In the genomic region with DNA sequence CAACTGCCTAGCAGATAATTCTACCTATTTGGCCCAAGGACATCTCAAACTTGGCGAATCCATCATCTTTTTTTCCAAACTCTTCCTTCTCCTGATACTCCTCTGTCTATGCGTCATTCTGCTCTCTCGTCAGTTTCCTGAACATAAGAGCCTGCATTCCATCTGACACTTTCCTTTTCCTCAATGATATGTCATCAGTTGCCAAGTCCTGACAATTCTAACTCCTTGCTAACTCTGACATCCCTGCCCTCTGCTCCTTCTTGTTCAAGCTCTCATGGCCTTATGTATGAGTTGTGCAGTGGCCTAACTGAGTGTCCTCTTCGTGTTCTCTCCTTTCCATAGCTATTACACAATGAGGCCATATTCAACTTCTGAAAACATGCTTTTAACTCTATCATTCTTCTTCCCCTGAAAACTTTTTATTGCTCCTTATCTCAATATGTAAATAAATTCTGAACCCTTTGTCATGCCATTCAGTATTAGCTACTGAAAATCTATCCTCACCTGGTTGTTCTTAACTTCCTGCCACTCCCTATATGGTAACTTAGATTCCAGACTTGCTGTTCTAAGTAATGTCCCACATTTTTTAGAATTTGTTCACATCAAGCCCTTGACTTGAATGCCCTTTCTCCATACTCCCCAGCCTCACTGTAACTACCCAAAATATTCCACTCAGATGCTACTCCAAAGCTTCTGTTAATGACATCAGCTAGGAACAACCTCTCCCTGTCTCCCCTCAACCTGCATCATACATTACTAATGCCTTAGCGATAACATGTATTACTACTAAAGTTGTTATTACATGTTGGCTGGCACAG, we compare ENCODE assay signal across 26 cellular contexts. TPM values are rescaled to one million over a fixed set of nuclear protein-coding genes. Genes with fewer than 3 reads are reported as not detected.
A peak's percentile ranks its signal among the peaks of the same experiment; 100 is the strongest.
DNase-seq lines count a peak whose midpoint lies in the region; ATAC-seq, FAIRE-seq and TF ChIP-seq lines count a peak whose summit lies in the region.
"Had no signal": no experiment of that assay in that cellular context is flagged by ENCODE, and none has a peak within 500 bp of the region (broad histone marks: within the 10 kb centered on the region; RNA-seq: fewer than 3 reads in every experiment).

No MANE protein-coding gene starts in this region.

- TF ChIP-seq CTCF in astrocyte (IDR thresholded peaks at IDR 0.05; ENCODE audit: insufficient read depth, low read depth, low read length) (no peak), esophagus muscularis mucosa (IDR thresholded peaks at IDR 0.05) (no peak), suprapubic skin (IDR thresholded peaks at IDR 0.05) (no peak)

- H4K20me1 ChIP-seq in astrocyte (ENCODE audit: insufficient read depth, low read length): no peaks in the 10 kb centered on the region

- TF ChIP-seq POLR2A in esophagus muscularis mucosa (IDR thresholded peaks at IDR 0.05; ENCODE audit: low read depth) (no peak), suprapubic skin (IDR thresholded peaks at IDR 0.05) (no peak)

- no peak overlapping the region for H3K9ac ChIP-seq in astrocyte (ENCODE audit: low read length)

- peak; percentile 25 for ATAC-seq in left lobe of liver
- ATAC-seq: activated CD8-positive, alpha-beta T cell treated with anti-CD3 and anti-CD28 coated beads, Interleukin-2, amount 10 ng/mL, durations not matched to agents 7 days and 5 days; activated naive CD4-positive, alpha-beta T cell treated with anti-CD3 and anti-CD28 coated beads, Interleukin-2, amount 50 U/mL, for 72 hours; HCT116; WTC11 had no signal

- H3K9me3 Mint-ChIP-seq in astrocyte (ENCODE audit: unreplicated experiment): no peaks in the 10 kb centered on the region
- H3K9me3 Mint-ChIP-seq: activated naive CD4-positive, alpha-beta T cell treated with anti-CD3 and anti-CD28 coated beads, Interleukin-2, amount 50 U/mL, for 72 hours; dendritic cell treated with granulocyte-macrophage colony-stimulating factor and Interleukin-4, amounts not matched to agents 40 ng/mL and 50 ng/mL, for 4 days; naive B cell; T-helper 1 cell treated with Interleukin-12 subunit alpha and Interleukin-12 subunit beta and Interleukin-4 antibody, amounts not matched to agents 30 μg/mL and 1 μg/mL, for 36 hours; WTC11 had no signal

- H2AFZ ChIP-seq in astrocyte (ENCODE audit: low read depth, low read length): no peak overlapping the region

- FAIRE-seq in astrocyte (lab: Jason Lieb, UNC): no peak

- no peaks in the 10 kb centered on the region for H3K36me3 Mint-ChIP-seq in astrocyte (ENCODE audit: low read depth, unreplicated experiment)
- H3K36me3 Mint-ChIP-seq: activated naive CD4-positive, alpha-beta T cell treated with anti-CD3 and anti-CD28 coated beads, Interleukin-2, amount 50 U/mL, for 72 hours; naive B cell; WTC11 had no signal

- H3K27ac Mint-ChIP-seq in astrocyte (ENCODE audit: unreplicated experiment): no peak overlapping the region
- H3K27ac Mint-ChIP-seq: activated CD8-positive, alpha-beta T cell treated with anti-CD3 and anti-CD28 coated beads, Interleukin-2, amount 10 ng/mL, durations not matched to agents 7 days and 5 days; activated naive CD4-positive, alpha-beta T cell treated with anti-CD3 and anti-CD28 coated beads, Interleukin-2, amount 50 U/mL, for 72 hours; dendritic cell treated with granulocyte-macrophage colony-stimulating factor and Interleukin-4, amounts not matched to agents 40 ng/mL and 50 ng/mL, for 4 days; naive B cell; T-helper 1 cell treated with Interleukin-12 subunit alpha and Interleukin-12 subunit beta and Interleukin-4 antibody, amounts not matched to agents 30 μg/mL and 1 μg/mL, for 36 hours; WTC11 had no signal

- peaks cover 4% of the 10 kb centered on the region for H3K4me1 ChIP-seq in astrocyte (ENCODE audit: insufficient read depth, low read length)
- peaks cover 39 to 61% (median 46%) of the 10 kb centered on the region in 4 donors for H3K4me1 ChIP-seq in esophagus muscularis mucosa
- H3K4me1 ChIP-seq in suprapubic skin: peaks cover 67% of the 10 kb centered on the region
- H3K4me1 ChIP-seq: SJCRH30 had no signal

- DNase-seq in astrocyte (ENCODE audit: low read depth): peak; percentile 47
- DNase-seq in esophagus muscularis mucosa (ENCODE audit: extremely low spot score): no peak
- no peak for DNase-seq in left lobe of liver (ENCODE audit: low spot score)
- DNase-seq in suprapubic skin (ENCODE audit: low spot score in 2 of 2): no peak
- no peak for DNase-seq in effector CD4-positive, alpha-beta T cell
- no peak for DNase-seq in globus pallidus (ENCODE audit: low spot score)
- DNase-seq in SHP77 (lab: John Stamatoyannopoulos, UW): no peak
- DNase-seq in cortex of kidney (lab: John Stamatoyannopoulos, UW): no peak
- DNase-seq: activated CD8-positive, alpha-beta T cell treated with anti-CD3 and anti-CD28 coated beads, Interleukin-2, amount 10 ng/mL, durations not matched to agents 7 days and 5 days; activated T-cell treated with anti-CD3 and anti-CD28 coated beads, Interleukin-2, amount 50 U/mL, for 48 hours; AML-193; EL; KG1; naive B cell; NCI-H1048; NCI-H2081 treated with DMSO at 0.1 percent for 48 hours; NCI-H524 treated with DMSO at 0.1 percent for 48 hours; ovary; SJCRH30; stimulated activated CD4-positive, alpha-beta T cell treated with anti-CD3 and anti-CD28 coated beads, Interleukin-4, amount 100 ng/mL, for 24 hours had no signal

- H3K4me3 ChIP-seq in astrocyte (ENCODE audit: insufficient read depth, low read depth, low read length) (no peak overlapping the region), esophagus muscularis mucosa (no peak overlapping the region), suprapubic skin (no peak overlapping the region)
- H3K4me3 ChIP-seq: ovary, SJCRH30, smooth muscle cell had no signal

- no peak overlapping the region for H3K4me2 ChIP-seq in astrocyte (ENCODE audit: low read length)
- H3K4me2 ChIP-seq: smooth muscle cell had no signal

- H3K9me3 ChIP-seq in astrocyte (ENCODE audit: insufficient read depth, low read depth, low read length) (no peaks in the 10 kb centered on the region), esophagus muscularis mucosa (no peaks in the 10 kb centered on the region), suprapubic skin (no peaks in the 10 kb centered on the region)
- H3K9me3 ChIP-seq: ovary, SJCRH30 had no signal

- H3K27me3 Mint-ChIP-seq in astrocyte (ENCODE audit: low read depth, unreplicated experiment): no peaks in the 10 kb centered on the region

- H3K4me1 Mint-ChIP-seq in astrocyte (ENCODE audit: low read depth, unreplicated experiment): peaks cover 3% of the 10 kb centered on the region
- H3K4me1 Mint-ChIP-seq: naive B cell had no signal

- H3K79me2 ChIP-seq in astrocyte (ENCODE audit: insufficient read depth, low read length): no peaks in the 10 kb centered on the region

- H3K36me3 ChIP-seq in astrocyte (ENCODE audit: insufficient read depth, low read length) (no peaks in the 10 kb centered on the region), esophagus muscularis mucosa (no peaks in the 10 kb centered on the region), suprapubic skin (no peaks in the 10 kb centered on the region)
- H3K36me3 ChIP-seq: ovary had no signal

- H3K27ac ChIP-seq in astrocyte (ENCODE audit: low read depth, low read length) (no peak overlapping the region), esophagus muscularis mucosa (replicated peaks in 1 of 4) (peak overlapping the region; percentile 24 to 42 (median 35)), suprapubic skin (peak overlapping the region; percentile 69)
- H3K27ac ChIP-seq: ovary, SJCRH30 had no signal

- no peak for TF ChIP-seq EP300 in esophagus muscularis mucosa (IDR thresholded peaks at IDR 0.05)
- no peak for TF ChIP-seq EP300 in suprapubic skin (IDR thresholded peaks at IDR 0.05)

- no peak overlapping the region for H3K4me3 Mint-ChIP-seq in astrocyte (ENCODE audit: unreplicated experiment)
- H3K4me3 Mint-ChIP-seq: activated CD8-positive, alpha-beta T cell treated with anti-CD3 and anti-CD28 coated beads, Interleukin-2, amount 10 ng/mL, durations not matched to agents 7 days and 5 days; dendritic cell treated with granulocyte-macrophage colony-stimulating factor and Interleukin-4, amounts not matched to agents 40 ng/mL and 50 ng/mL, for 4 days; naive B cell; T-helper 1 cell treated with Interleukin-12 subunit alpha and Interleukin-12 subunit beta and Interleukin-4 antibody, amounts not matched to agents 30 μg/mL and 1 μg/mL, for 36 hours; WTC11 had no signal

- WGBS in esophagus muscularis mucosa: 83% methylated on average over 5 of the region's 5 CpGs
- WGBS in suprapubic skin: 49% methylated on average over 5 of the region's 5 CpGs

- intact Hi-C loops in esophagus muscularis mucosa (cut with DNase I): no loop called here

- H3K27me3 ChIP-seq in astrocyte (ENCODE audit: insufficient read depth, low read length): no peaks in the 10 kb centered on the region
- no peaks in the 10 kb centered on the region for H3K27me3 ChIP-seq in esophagus muscularis mucosa
- no peaks in the 10 kb centered on the region for H3K27me3 ChIP-seq in suprapubic skin
- H3K27me3 ChIP-seq: ovary, SJCRH30 had no signal

RNA-seq across cellular contexts. Expression of a gene that starts 11.5 kb away (rescaled TPM):
- total RNA-seq in astrocyte (0.41 and 0.58 TPM in 2 replicates), esophagus muscularis mucosa (10 to 100 TPM; 15.4 to 33.0 (median 27.5) TPM), left lobe of liver (17.1 TPM), suprapubic skin (100 to 1,000 TPM; 111 to 183 (median 138) TPM)
- total RNA-seq: activated CD8-positive, alpha-beta T cell treated with anti-CD3 and anti-CD28 coated beads, Interleukin-2, amount 10 ng/mL, durations not matched to agents 7 days and 5 days; activated naive CD4-positive, alpha-beta T cell treated with anti-CD3 and anti-CD28 coated beads, Interleukin-2, amount 50 U/mL, for 72 hours had no signal

Comparison
In these comparisons a context has a peak if more than half of its experiments do, and no peak if none do; other contexts are left out.
1. RNA of a gene that starts 11.5 kb away (total RNA-seq): 111 to 183 TPM in suprapubic skin, 15.4 to 33.0 TPM in esophagus muscularis mucosa and 17.1 TPM in left lobe of liver (single experiment); 0.41 to 0.58 TPM in astrocyte; every median in the first group is over 10 times any median in the second.